Comparison of ENCODE assay signal across 9 cellular contexts in the genomic region with DNA sequence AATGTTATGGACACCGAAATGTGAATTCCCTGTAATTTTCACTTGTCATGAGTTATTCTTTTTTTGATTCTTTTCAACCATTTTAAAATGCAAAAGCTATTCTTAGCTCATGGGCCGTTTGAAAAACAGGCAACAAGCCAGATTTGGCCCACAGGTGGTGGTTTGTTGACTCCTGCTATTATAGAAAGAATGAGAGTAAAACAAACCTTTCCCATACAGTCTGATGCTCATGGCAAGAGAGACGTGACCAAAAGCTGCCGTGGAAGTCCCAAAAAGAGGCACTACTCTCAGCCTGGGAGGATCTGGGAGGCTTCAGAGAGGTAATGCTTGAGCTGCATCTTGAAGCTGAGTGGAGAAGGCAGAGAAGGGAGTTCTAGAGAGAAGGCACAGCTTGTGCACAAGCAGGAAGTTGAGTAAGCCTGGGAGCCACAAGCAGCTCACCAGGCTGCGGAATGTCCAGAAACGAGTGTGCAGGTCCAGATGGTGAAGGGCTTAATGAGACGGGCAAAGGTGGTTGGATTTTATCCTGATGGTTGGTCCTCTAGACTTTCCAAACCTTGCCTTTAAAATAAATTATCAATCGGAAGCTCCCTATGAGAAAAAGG. TPM values are rescaled to one million over a fixed set of nuclear protein-coding genes. Genes with fewer than 3 reads are reported as not detected.
DNase-seq lines count a peak whose midpoint lies in the region; ATAC-seq and TF ChIP-seq lines count a peak whose summit lies in the region.
"Had no signal": no experiment of that assay in that cellular context is flagged by ENCODE, and none has a peak within 500 bp of the region (broad histone marks: within the 10 kb centered on the region; RNA-seq: fewer than 3 reads in every experiment).

No MANE protein-coding gene starts in this region.

- no peak overlapping the region for H3K4me3 Mint-ChIP-seq in activated CD8-positive, alpha-beta T cell treated with anti-CD3 and anti-CD28 coated beads for 36 hours
- H3K4me3 Mint-ChIP-seq in activated CD8-positive, alpha-beta T cell treated with anti-CD3 and anti-CD28 coated beads, Interleukin-2, amount 10 ng/mL, durations not matched to agents 7 days and 5 days: no peak overlapping the region
- no peak overlapping the region for H3K4me3 Mint-ChIP-seq in activated CD4-positive, alpha-beta T cell treated with anti-CD3 and anti-CD28 coated beads, Interleukin-2, amount 10 ng/mL, durations not matched to agents 24 days and 14 days

- peak; percentile 17 for ATAC-seq in activated CD8-positive, alpha-beta T cell treated with anti-CD3 and anti-CD28 coated beads for 36 hours
- ATAC-seq in activated CD8-positive, alpha-beta T cell treated with anti-CD3 and anti-CD28 coated beads, Interleukin-2, amount 10 ng/mL, durations not matched to agents 7 days and 5 days: no peak
- peak; percentile 85 for ATAC-seq in HG02852 (IDR thresholded peaks at IDR 0.05; ENCODE audit: unreplicated experiment)

- DNase-seq in activated CD8-positive, alpha-beta T cell treated with anti-CD3 and anti-CD28 coated beads for 36 hours: no peak
- no peak for DNase-seq in activated CD8-positive, alpha-beta T cell treated with anti-CD3 and anti-CD28 coated beads, Interleukin-2, amount 10 ng/mL, durations not matched to agents 7 days and 5 days
- DNase-seq in NCI-H2227 treated with DMSO at 0.1 percent for 48 hours (lab: John Stamatoyannopoulos, UW) (peak; percentile 26), RWPE1 (ENCODE audit: low spot score) (no peak), HCEC 1CT (no peak)
- DNase-seq in activated CD4-positive, alpha-beta T cell treated with anti-CD3 and anti-CD28 coated beads, Interleukin-2, amount 10 ng/mL, durations not matched to agents 24 days and 14 days: no peak

- peaks cover 12% of the 10 kb centered on the region for H3K27me3 ChIP-seq in thymus (ENCODE audit: control insufficient read depth, insufficient read depth)

- H3K36me3 Mint-ChIP-seq in activated CD8-positive, alpha-beta T cell treated with anti-CD3 and anti-CD28 coated beads for 36 hours (ENCODE audit: low read depth): no peaks in the 10 kb centered on the region
- H3K36me3 Mint-ChIP-seq in activated CD8-positive, alpha-beta T cell treated with anti-CD3 and anti-CD28 coated beads, Interleukin-2, amount 10 ng/mL, durations not matched to agents 7 days and 5 days (ENCODE audit: low read depth): peaks cover 56% of the 10 kb centered on the region
- peaks cover 27% of the 10 kb centered on the region for H3K36me3 Mint-ChIP-seq in activated CD4-positive, alpha-beta T cell treated with anti-CD3 and anti-CD28 coated beads, Interleukin-2, amount 10 ng/mL, durations not matched to agents 24 days and 14 days (ENCODE audit: low read depth)

- peaks cover 8% of the 10 kb centered on the region for H3K4me1 ChIP-seq in thymus (ENCODE audit: control insufficient read depth, insufficient read depth, low read length)

- no peaks in the 10 kb centered on the region for H3K36me3 ChIP-seq in thymus (ENCODE audit: control insufficient read depth, insufficient read depth)

- H3K4me3 ChIP-seq in thymus (ENCODE audit: low read length): no peak overlapping the region
- H3K4me3 ChIP-seq: lung had no signal

- intact Hi-C loops in activated CD8-positive, alpha-beta T cell treated with anti-CD3 and anti-CD28 coated beads for 36 hours (cut with micrococcal nuclease): no loop called here
- intact Hi-C loops in activated CD4-positive, alpha-beta T cell treated with anti-CD3 and anti-CD28 coated beads, Interleukin-2, amount 10 ng/mL, durations not matched to agents 24 days and 14 days (cut with micrococcal nuclease): no loop called here

- peak overlapping the region; percentile 57 for H3K27ac ChIP-seq in thymus (ENCODE audit: low read depth)
- H3K27ac ChIP-seq in RWPE1: no peak overlapping the region

- WGBS in thymus: 22% methylated on average over 8 of the region's 8 CpGs

- CTCF ChIA-PET in activated CD8-positive, alpha-beta T cell treated with anti-CD3 and anti-CD28 coated beads for 36 hours (lab: Charles Lee): interaction anchor here (0.8 kb wide), 1 partner anchor 374 kb away, joined by 3 read pairs; no protein-coding TSS in a partner anchor
- CTCF ChIA-PET in activated CD8-positive, alpha-beta T cell treated with anti-CD3 and anti-CD28 coated beads, Interleukin-2, amount 10 ng/mL, durations not matched to agents 7 days and 5 days (lab: Charles Lee): interaction anchor here (0.8 to 1.4 kb wide), 5 partner anchors 8 to 66 kb away, joined by 3 to 6 read pairs (median 3); partner anchors contain the start of gene PLXNC1
- CTCF ChIA-PET in RWPE1 (lab: Yijun Ruan, JAX): interaction anchor here (0.6 to 0.7 kb wide), 3 partner anchors 14 to 74 kb away, joined by 3 to 8 read pairs (median 3); no protein-coding TSS in a partner anchor

- no peaks in the 10 kb centered on the region for H3K9me3 ChIP-seq in thymus (ENCODE audit: control insufficient read depth)

- POLR2A ChIA-PET in activated CD8-positive, alpha-beta T cell treated with anti-CD3 and anti-CD28 coated beads for 36 hours (lab: Charles Lee): interaction anchor here (1.0 to 1.1 kb wide), 4 partner anchors 8 to 86 kb away, joined by 3 to 4 read pairs (median 3); no protein-coding TSS in a partner anchor
- POLR2A ChIA-PET in activated CD8-positive, alpha-beta T cell treated with anti-CD3 and anti-CD28 coated beads, Interleukin-2, amount 10 ng/mL, durations not matched to agents 7 days and 5 days (lab: Charles Lee): interaction anchor here (0.7 to 1.2 kb wide), 3 partner anchors 9 to 104 kb away, joined by 3 to 5 read pairs (median 3); partner anchors contain the start of gene PLXNC1
- POLR2A ChIA-PET in RWPE1 (lab: Yijun Ruan, JAX; ENCODE audit: low non-redundant PET): no interaction called here

- H3K9me3 Mint-ChIP-seq in activated CD8-positive, alpha-beta T cell treated with anti-CD3 and anti-CD28 coated beads for 36 hours: peaks cover 6% of the 10 kb centered on the region
- H3K9me3 Mint-ChIP-seq in activated CD8-positive, alpha-beta T cell treated with anti-CD3 and anti-CD28 coated beads, Interleukin-2, amount 10 ng/mL, durations not matched to agents 7 days and 5 days (ENCODE audit: insufficient read depth): no peaks in the 10 kb centered on the region
- peaks cover 9% of the 10 kb centered on the region for H3K9me3 Mint-ChIP-seq in activated CD4-positive, alpha-beta T cell treated with anti-CD3 and anti-CD28 coated beads, Interleukin-2, amount 10 ng/mL, durations not matched to agents 24 days and 14 days

- H3K27ac Mint-ChIP-seq in activated CD8-positive, alpha-beta T cell treated with anti-CD3 and anti-CD28 coated beads for 36 hours: no peak overlapping the region
- no peak overlapping the region for H3K27ac Mint-ChIP-seq in activated CD8-positive, alpha-beta T cell treated with anti-CD3 and anti-CD28 coated beads, Interleukin-2, amount 10 ng/mL, durations not matched to agents 7 days and 5 days
- no peak overlapping the region for H3K27ac Mint-ChIP-seq in activated CD4-positive, alpha-beta T cell treated with anti-CD3 and anti-CD28 coated beads, Interleukin-2, amount 10 ng/mL, durations not matched to agents 24 days and 14 days

- no peaks in the 10 kb centered on the region for H3K27me3 Mint-ChIP-seq in activated CD8-positive, alpha-beta T cell treated with anti-CD3 and anti-CD28 coated beads for 36 hours
- peaks cover 1% of the 10 kb centered on the region for H3K27me3 Mint-ChIP-seq in activated CD8-positive, alpha-beta T cell treated with anti-CD3 and anti-CD28 coated beads, Interleukin-2, amount 10 ng/mL, durations not matched to agents 7 days and 5 days (ENCODE audit: low read depth)
- H3K27me3 Mint-ChIP-seq in activated CD4-positive, alpha-beta T cell treated with anti-CD3 and anti-CD28 coated beads, Interleukin-2, amount 10 ng/mL, durations not matched to agents 24 days and 14 days: no peaks in the 10 kb centered on the region

- peaks cover 10% of the 10 kb centered on the region for H3K4me1 Mint-ChIP-seq in activated CD8-positive, alpha-beta T cell treated with anti-CD3 and anti-CD28 coated beads for 36 hours (ENCODE audit: low read depth)
- peaks cover 25% of the 10 kb centered on the region for H3K4me1 Mint-ChIP-seq in activated CD8-positive, alpha-beta T cell treated with anti-CD3 and anti-CD28 coated beads, Interleukin-2, amount 10 ng/mL, durations not matched to agents 7 days and 5 days (ENCODE audit: low read depth)
- H3K4me1 Mint-ChIP-seq in activated CD4-positive, alpha-beta T cell treated with anti-CD3 and anti-CD28 coated beads, Interleukin-2, amount 10 ng/mL, durations not matched to agents 24 days and 14 days: peaks cover 22% of the 10 kb centered on the region

- TF ChIP-seq CTCF in activated CD8-positive, alpha-beta T cell treated with anti-CD3 and anti-CD28 coated beads for 36 hours (IDR thresholded peaks at IDR 0.05): no peak
- no peak for TF ChIP-seq CTCF in RWPE1 (conservative IDR thresholded peaks at IDR 0.05; ENCODE audit: low read depth)

RNA-seq across cellular contexts. Expression of gene PLXNC1, which starts 9.6 kb away (rescaled TPM):
- 1 to 10 TPM; 8.8 to 9.5 TPM for total RNA-seq in activated CD8-positive, alpha-beta T cell treated with anti-CD3 and anti-CD28 coated beads for 36 hours
- total RNA-seq in activated CD8-positive, alpha-beta T cell treated with anti-CD3 and anti-CD28 coated beads, Interleukin-2, amount 10 ng/mL, durations not matched to agents 7 days and 5 days: 10 to 100 TPM; 43.8 to 45.6 TPM
- 3.7 TPM for polyA plus RNA-seq in thymus
- 15.0 and 16.0 TPM in 2 replicates for total RNA-seq in activated CD4-positive, alpha-beta T cell treated with anti-CD3 and anti-CD28 coated beads, Interleukin-2, amount 10 ng/mL, durations not matched to agents 24 days and 14 days
